In the genomic region with DNA sequence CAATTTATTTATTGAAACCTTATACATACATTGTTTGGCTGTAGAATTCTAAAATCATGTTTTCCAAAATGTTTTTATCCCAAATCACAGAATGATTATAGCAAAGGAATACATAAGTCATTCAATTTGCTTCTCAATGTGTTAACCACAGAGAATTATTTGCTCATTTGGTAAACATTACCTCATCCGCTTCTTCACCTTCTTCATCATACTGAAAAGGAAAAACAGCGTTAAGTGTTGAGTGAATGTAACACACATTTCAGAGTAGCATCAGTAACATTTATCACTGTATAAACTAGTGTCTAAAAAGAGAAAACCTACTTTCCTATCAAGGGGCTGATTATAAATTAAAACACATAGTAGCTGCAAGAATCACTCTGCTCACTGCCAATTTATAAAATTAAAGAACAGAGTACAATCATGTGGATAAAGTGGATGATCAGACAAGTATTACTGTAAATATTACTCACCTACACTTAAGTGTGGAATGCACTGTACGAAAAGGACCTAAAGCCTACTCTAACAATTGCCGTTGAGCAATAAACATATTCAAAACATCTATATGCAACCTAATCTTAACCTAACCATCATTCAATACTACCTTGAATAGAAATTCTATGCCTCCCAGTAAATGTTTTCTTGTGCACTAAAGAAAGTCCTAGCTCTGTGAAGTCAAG, we compare ENCODE assay signal across 19 cellular contexts.
A peak's percentile ranks its signal among the peaks of the same experiment; 100 is the strongest.
DNase-seq lines count a peak whose midpoint lies in the region; ATAC-seq lines count a peak whose summit lies in the region.
"Had no signal": no experiment of that assay in that cellular context is flagged by ENCODE, and none has a peak within 500 bp of the region (broad histone marks: within the 10 kb centered on the region; RNA-seq: fewer than 3 reads in every experiment).

No MANE protein-coding gene starts in this region.

- DNase-seq in NCI-H510A treated with DMSO at 0.1 percent for 48 hours (lab: John Stamatoyannopoulos, UW): peak; percentile 25
- DNase-seq in NCI-H510A (lab: John Stamatoyannopoulos, UW): no peak
- DNase-seq in stimulated activated naive CD8-positive, alpha-beta T cell treated with anti-CD3 and anti-CD28 coated beads, Interleukin-15, Interleukin-2, amounts not matched to agents 100 U/mL and 50 U/mL, for 24 hours: no peak
- DNase-seq in activated naive CD8-positive, alpha-beta T cell treated with anti-CD3 and anti-CD28 coated beads, Interleukin-2, amount 50 U/mL, for 24 hours: no peak
- DNase-seq in NOMO-1 treated with dmso at 0.1 percent for 144 hours (lab: John Stamatoyannopoulos, UW; ENCODE audit: unreplicated experiment): no peak
- DNase-seq in DMS153 (lab: John Stamatoyannopoulos, UW): no peak
- DNase-seq: BE2C; Caco-2; CD4-positive, alpha-beta T cell; HFFc6; KBM-7; NCI-H1105 treated with DMSO at 0.1 percent for 48 hours; NCI-H1694; NCI-H2227 treated with DMSO at 0.1 percent for 48 hours; NCI-H524 treated with DMSO at 0.1 percent for 48 hours; PC-3 had no signal

- H3K36me3 Mint-ChIP-seq in stimulated activated naive CD8-positive, alpha-beta T cell treated with anti-CD3 and anti-CD28 coated beads, Interleukin-15, Interleukin-2, amounts not matched to agents 100 ng/mL and 50 ng/mL, for 24 hours (ENCODE audit: low read depth): peaks cover 80% of the 10 kb centered on the region
- H3K36me3 Mint-ChIP-seq in activated naive CD8-positive, alpha-beta T cell treated with anti-CD3 and anti-CD28 coated beads, Interleukin-2, amount 50 U/mL, for 24 hours (ENCODE audit: low read depth): peaks cover 69% of the 10 kb centered on the region

- peaks cover 9% of the 10 kb centered on the region for H3K4me1 Mint-ChIP-seq in stimulated activated naive CD8-positive, alpha-beta T cell treated with anti-CD3 and anti-CD28 coated beads, Interleukin-15, Interleukin-2, amounts not matched to agents 100 ng/mL and 50 ng/mL, for 24 hours (ENCODE audit: low read depth)
- H3K4me1 Mint-ChIP-seq in activated naive CD8-positive, alpha-beta T cell treated with anti-CD3 and anti-CD28 coated beads, Interleukin-2, amount 50 U/mL, for 24 hours: no peaks in the 10 kb centered on the region

- peak overlapping the region; percentile 14 for H3K27ac Mint-ChIP-seq in stimulated activated naive CD8-positive, alpha-beta T cell treated with anti-CD3 and anti-CD28 coated beads, Interleukin-15, Interleukin-2, amounts not matched to agents 100 ng/mL and 50 ng/mL, for 24 hours
- peak overlapping the region; percentile 13 for H3K27ac Mint-ChIP-seq in activated naive CD8-positive, alpha-beta T cell treated with anti-CD3 and anti-CD28 coated beads, Interleukin-2, amount 50 U/mL, for 24 hours
- H3K27ac Mint-ChIP-seq: CD4-positive, alpha-beta T cell; HFFc6 had no signal

- no peaks in the 10 kb centered on the region for H3K27me3 Mint-ChIP-seq in stimulated activated naive CD8-positive, alpha-beta T cell treated with anti-CD3 and anti-CD28 coated beads, Interleukin-15, Interleukin-2, amounts not matched to agents 100 ng/mL and 50 ng/mL, for 24 hours
- no peaks in the 10 kb centered on the region for H3K27me3 Mint-ChIP-seq in activated naive CD8-positive, alpha-beta T cell treated with anti-CD3 and anti-CD28 coated beads, Interleukin-2, amount 50 U/mL, for 24 hours
- H3K27me3 Mint-ChIP-seq: CD4-positive, alpha-beta T cell had no signal

- H3K4me3 Mint-ChIP-seq in stimulated activated naive CD8-positive, alpha-beta T cell treated with anti-CD3 and anti-CD28 coated beads, Interleukin-15, Interleukin-2, amounts not matched to agents 100 ng/mL and 50 ng/mL, for 24 hours: no peak overlapping the region
- H3K4me3 Mint-ChIP-seq in activated naive CD8-positive, alpha-beta T cell treated with anti-CD3 and anti-CD28 coated beads, Interleukin-2, amount 50 U/mL, for 24 hours: no peak overlapping the region
- H3K4me3 Mint-ChIP-seq: CD4-positive, alpha-beta T cell; HFFc6 had no signal

- no peak for ATAC-seq in stimulated activated naive CD8-positive, alpha-beta T cell treated with anti-CD3 and anti-CD28 coated beads, Interleukin-15, Interleukin-2, amounts not matched to agents 100 U/mL and 50 U/mL, for 24 hours
- ATAC-seq in activated naive CD8-positive, alpha-beta T cell treated with anti-CD3 and anti-CD28 coated beads, Interleukin-2, amount 50 U/mL, for 24 hours: peak; percentile 28
- ATAC-seq in HG03025 (IDR thresholded peaks at IDR 0.05; ENCODE audit: low FRiP score, unreplicated experiment): no peak
- ATAC-seq: HepG2, PC-3 had no signal

- no peaks in the 10 kb centered on the region for H3K9me3 Mint-ChIP-seq in stimulated activated naive CD8-positive, alpha-beta T cell treated with anti-CD3 and anti-CD28 coated beads, Interleukin-15, Interleukin-2, amounts not matched to agents 100 ng/mL and 50 ng/mL, for 24 hours
- H3K9me3 Mint-ChIP-seq in activated naive CD8-positive, alpha-beta T cell treated with anti-CD3 and anti-CD28 coated beads, Interleukin-2, amount 50 U/mL, for 24 hours: no peaks in the 10 kb centered on the region
- H3K9me3 Mint-ChIP-seq: CD4-positive, alpha-beta T cell; HFFc6 had no signal
